8 cellular contexts compared by ENCODE assay signal in genomic region chr10:23439452-23439919, GRCh38. TPM values are rescaled to one million over a fixed set of nuclear protein-coding genes. Genes with fewer than 3 reads are reported as not detected.
DNase-seq lines count a peak whose midpoint lies in the region; ATAC-seq and TF ChIP-seq lines count a peak whose summit lies in the region.

No MANE protein-coding gene starts in this region.

- no peak for ATAC-seq in Right ventricle myocardium inferior
- peak; percentile 10 for ATAC-seq in HG02885 (IDR thresholded peaks at IDR 0.05; ENCODE audit: poor library complexity, unreplicated experiment)
- ATAC-seq in GM18519 (IDR thresholded peaks at IDR 0.05; ENCODE audit: low FRiP score, unreplicated experiment), result no peak

- H3K27me3 ChIP-seq in left ventricle myocardium inferior (ENCODE audit: low read depth) (no peaks in the 10 kb centered on the region), esophagus muscularis mucosa (no peaks in the 10 kb centered on the region)

- H3K4me3 ChIP-seq in left ventricle myocardium inferior (peak overlapping the region; percentile 87), esophagus muscularis mucosa (peak overlapping the region; percentile 82 to 95 (median 92))

- H3K27me3 Mint-ChIP-seq in T-helper 2 cell treated with Interferon-gamma antibody and Interleukin-4, amounts not matched to agents 5 μg/mL and 100 μg/mL, for 36 hours (ENCODE audit: low read depth), result no peaks in the 10 kb centered on the region

- peak; percentile 41 for DNase-seq in left ventricle myocardium inferior
- DNase-seq in Right ventricle myocardium inferior (ENCODE audit: missing footprints), result no peak
- DNase-seq in T-helper 2 cell treated with Interferon-gamma antibody and Interleukin-4, amounts not matched to agents 5 μg/mL and 100 μg/mL, for 36 hours (ENCODE audit: low spot score), result peak; percentile 29
- DNase-seq in esophagus muscularis mucosa (ENCODE audit: extremely low spot score), result no peak
- DNase-seq in posterior vena cava (ENCODE audit: low spot score), result peak; percentile 83
- no peak for DNase-seq in NCI-H2107 treated with DMSO at 0.1 percent for 48 hours (lab: John Stamatoyannopoulos, UW; ENCODE audit: unreplicated experiment)

- intact Hi-C loops in left ventricle myocardium inferior (cut with micrococcal nuclease) (no loop called here), Right ventricle myocardium inferior (cut with DNase I) (loop anchor here (1.0 kb wide), 2 partner anchors 34 to 92 kb away; no protein-coding TSS in a partner anchor), esophagus muscularis mucosa (cut with DNase I) (loop anchor here (10.0 kb wide), 1 partner anchor 345 kb away; the partner anchor contains the start of gene MSRB2), posterior vena cava (cut with DNase I) (no loop called here)

- H3K27ac Mint-ChIP-seq in T-helper 2 cell treated with Interferon-gamma antibody and Interleukin-4, amounts not matched to agents 5 μg/mL and 100 μg/mL, for 36 hours, result no peak overlapping the region

- no peak for TF ChIP-seq EP300 in esophagus muscularis mucosa (IDR thresholded peaks at IDR 0.05)

- H3K36me3 Mint-ChIP-seq in T-helper 2 cell treated with Interferon-gamma antibody and Interleukin-4, amounts not matched to agents 5 μg/mL and 100 μg/mL, for 36 hours (ENCODE audit: low read depth), result peaks cover 28% of the 10 kb centered on the region

- H3K27ac ChIP-seq in left ventricle myocardium inferior (replicated peaks), result peak overlapping the region; percentile 99
- H3K27ac ChIP-seq in esophagus muscularis mucosa (replicated peaks in 1 of 4), result peak overlapping the region; percentile 96 to 97 (median 96)

- H3K9me3 ChIP-seq in left ventricle myocardium inferior (replicated peaks), result no peaks in the 10 kb centered on the region
- no peaks in the 10 kb centered on the region for H3K9me3 ChIP-seq in esophagus muscularis mucosa

- H3K9me3 Mint-ChIP-seq in T-helper 2 cell treated with Interferon-gamma antibody and Interleukin-4, amounts not matched to agents 5 μg/mL and 100 μg/mL, for 36 hours, result no peaks in the 10 kb centered on the region

- WGBS in esophagus muscularis mucosa, result no CpG with 5 or more reads among the region's 74 CpGs

- no peak overlapping the region for H3K4me3 Mint-ChIP-seq in T-helper 2 cell treated with Interferon-gamma antibody and Interleukin-4, amounts not matched to agents 5 μg/mL and 100 μg/mL, for 36 hours

- H3K4me1 ChIP-seq in left ventricle myocardium inferior (peaks cover 57% of the 10 kb centered on the region), esophagus muscularis mucosa (peaks cover 27 to 50% (median 40%) of the 10 kb centered on the region in 4 donors)

- TF ChIP-seq CTCF in left ventricle myocardium inferior (IDR thresholded peaks at IDR 0.05; ENCODE audit: borderline replicate concordance) (no peak), esophagus muscularis mucosa (IDR thresholded peaks at IDR 0.05) (no peak)

- peaks cover 17% of the 10 kb centered on the region for H3K36me3 ChIP-seq in left ventricle myocardium inferior
- H3K36me3 ChIP-seq in esophagus muscularis mucosa, result peaks cover 0 to 15% (median under 1%) of the 10 kb centered on the region in 4 donors

- TF ChIP-seq POLR2A in esophagus muscularis mucosa (IDR thresholded peaks at IDR 0.05; ENCODE audit: low read depth), result no peak

- H3K4me1 Mint-ChIP-seq in T-helper 2 cell treated with Interferon-gamma antibody and Interleukin-4, amounts not matched to agents 5 μg/mL and 100 μg/mL, for 36 hours (ENCODE audit: low read depth), result peaks cover 33% of the 10 kb centered on the region

RNA-seq across cellular contexts. Expression of gene OTUD1, which starts 0.6 kb away (rescaled TPM):
- 19.5 TPM for total RNA-seq in left ventricle myocardium inferior
- 13.3 TPM for total RNA-seq in Right ventricle myocardium inferior
- total RNA-seq in esophagus muscularis mucosa, result 10 to 100 TPM in 3 of 4 donors, 1 to 10 TPM in 1; 9.3 to 19.1 (median 11.4) TPM
- 10 to 100 TPM; 11.2 to 16.9 TPM for total RNA-seq in posterior vena cava

Comparison
In these comparisons a context has a peak if more than half of its experiments do, and no peak if none do; other contexts are left out.
1. DNase-seq: peak in left ventricle myocardium inferior (single experiment), T-helper 2 cell treated with Interferon-gamma antibody and Interleukin-4, amounts not matched to agents 5 μg/mL and 100 μg/mL, for 36 hours (single experiment) and posterior vena cava (single experiment); none in Right ventricle myocardium inferior (single experiment), esophagus muscularis mucosa (single experiment) and NCI-H2107 treated with DMSO at 0.1 percent for 48 hours (single experiment).
2. intact Hi-C loops: an anchor here in Right ventricle myocardium inferior (1.0 kb wide) and esophagus muscularis mucosa (10.0 kb wide); none called in left ventricle myocardium inferior and posterior vena cava.